In the genomic region with DNA sequence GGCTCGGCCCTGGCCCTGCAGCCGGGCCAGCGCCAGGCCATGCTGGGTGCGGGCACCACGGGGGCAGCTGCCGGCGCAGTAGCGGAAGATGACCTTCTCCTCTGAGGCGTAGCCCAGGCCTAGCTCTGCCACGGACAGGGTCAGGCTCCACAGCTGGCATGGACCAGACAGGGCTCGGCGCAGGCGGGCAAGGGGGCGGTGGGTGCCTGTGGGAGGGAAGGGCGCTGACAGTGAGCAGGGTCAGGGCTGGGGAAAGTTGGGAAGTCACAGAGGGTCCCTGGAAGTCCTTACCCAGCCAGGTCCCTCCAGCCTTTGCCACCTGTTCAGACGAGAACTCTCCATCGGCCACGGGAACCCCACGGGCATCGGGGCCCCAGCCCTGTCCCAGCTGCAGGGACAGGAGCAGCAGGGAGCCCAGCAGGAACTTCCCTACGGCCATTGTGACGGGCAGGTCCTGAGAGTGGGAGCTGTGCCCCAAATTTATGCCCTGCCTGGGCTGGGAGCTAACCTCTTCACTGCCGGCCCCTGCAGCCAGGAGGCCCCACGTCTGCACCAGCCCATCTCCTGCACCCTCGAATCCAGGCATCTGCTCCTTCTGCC, we compare ENCODE assay signal across 1 cellular context.
TF ChIP-seq lines count a peak whose summit lies in the region.

A gene with protein sequence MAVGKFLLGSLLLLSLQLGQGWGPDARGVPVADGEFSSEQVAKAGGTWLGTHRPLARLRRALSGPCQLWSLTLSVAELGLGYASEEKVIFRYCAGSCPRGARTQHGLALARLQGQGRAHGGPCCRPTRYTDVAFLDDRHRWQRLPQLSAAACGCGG (minus strand): TSS at position 523 of the 600 bp plus-strand sequence. CDS start 84 bp downstream, at position 439.

TF ChIP-seq in GM23338, 12 proteins besides CTCF, POLR2A, EP300 and RAD21:
- TF ChIP-seq, protein P1, sequence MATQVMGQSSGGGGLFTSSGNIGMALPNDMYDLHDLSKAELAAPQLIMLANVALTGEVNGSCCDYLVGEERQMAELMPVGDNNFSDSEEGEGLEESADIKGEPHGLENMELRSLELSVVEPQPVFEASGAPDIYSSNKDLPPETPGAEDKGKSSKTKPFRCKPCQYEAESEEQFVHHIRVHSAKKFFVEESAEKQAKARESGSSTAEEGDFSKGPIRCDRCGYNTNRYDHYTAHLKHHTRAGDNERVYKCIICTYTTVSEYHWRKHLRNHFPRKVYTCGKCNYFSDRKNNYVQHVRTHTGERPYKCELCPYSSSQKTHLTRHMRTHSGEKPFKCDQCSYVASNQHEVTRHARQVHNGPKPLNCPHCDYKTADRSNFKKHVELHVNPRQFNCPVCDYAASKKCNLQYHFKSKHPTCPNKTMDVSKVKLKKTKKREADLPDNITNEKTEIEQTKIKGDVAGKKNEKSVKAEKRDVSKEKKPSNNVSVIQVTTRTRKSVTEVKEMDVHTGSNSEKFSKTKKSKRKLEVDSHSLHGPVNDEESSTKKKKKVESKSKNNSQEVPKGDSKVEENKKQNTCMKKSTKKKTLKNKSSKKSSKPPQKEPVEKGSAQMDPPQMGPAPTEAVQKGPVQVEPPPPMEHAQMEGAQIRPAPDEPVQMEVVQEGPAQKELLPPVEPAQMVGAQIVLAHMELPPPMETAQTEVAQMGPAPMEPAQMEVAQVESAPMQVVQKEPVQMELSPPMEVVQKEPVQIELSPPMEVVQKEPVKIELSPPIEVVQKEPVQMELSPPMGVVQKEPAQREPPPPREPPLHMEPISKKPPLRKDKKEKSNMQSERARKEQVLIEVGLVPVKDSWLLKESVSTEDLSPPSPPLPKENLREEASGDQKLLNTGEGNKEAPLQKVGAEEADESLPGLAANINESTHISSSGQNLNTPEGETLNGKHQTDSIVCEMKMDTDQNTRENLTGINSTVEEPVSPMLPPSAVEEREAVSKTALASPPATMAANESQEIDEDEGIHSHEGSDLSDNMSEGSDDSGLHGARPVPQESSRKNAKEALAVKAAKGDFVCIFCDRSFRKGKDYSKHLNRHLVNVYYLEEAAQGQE (IDR thresholded peaks at IDR 0.05; ENCODE audit: unreplicated experiment): no peak
- no peak for TF ChIP-seq ZNF331 (CRISPR knock-in tag; IDR thresholded peaks at IDR 0.05; ENCODE audit: low read depth)
- no peak for TF ChIP-seq EZH2phosphoT487 (IDR thresholded peaks at IDR 0.05; ENCODE audit: unreplicated experiment)
- TF ChIP-seq, protein P2, sequence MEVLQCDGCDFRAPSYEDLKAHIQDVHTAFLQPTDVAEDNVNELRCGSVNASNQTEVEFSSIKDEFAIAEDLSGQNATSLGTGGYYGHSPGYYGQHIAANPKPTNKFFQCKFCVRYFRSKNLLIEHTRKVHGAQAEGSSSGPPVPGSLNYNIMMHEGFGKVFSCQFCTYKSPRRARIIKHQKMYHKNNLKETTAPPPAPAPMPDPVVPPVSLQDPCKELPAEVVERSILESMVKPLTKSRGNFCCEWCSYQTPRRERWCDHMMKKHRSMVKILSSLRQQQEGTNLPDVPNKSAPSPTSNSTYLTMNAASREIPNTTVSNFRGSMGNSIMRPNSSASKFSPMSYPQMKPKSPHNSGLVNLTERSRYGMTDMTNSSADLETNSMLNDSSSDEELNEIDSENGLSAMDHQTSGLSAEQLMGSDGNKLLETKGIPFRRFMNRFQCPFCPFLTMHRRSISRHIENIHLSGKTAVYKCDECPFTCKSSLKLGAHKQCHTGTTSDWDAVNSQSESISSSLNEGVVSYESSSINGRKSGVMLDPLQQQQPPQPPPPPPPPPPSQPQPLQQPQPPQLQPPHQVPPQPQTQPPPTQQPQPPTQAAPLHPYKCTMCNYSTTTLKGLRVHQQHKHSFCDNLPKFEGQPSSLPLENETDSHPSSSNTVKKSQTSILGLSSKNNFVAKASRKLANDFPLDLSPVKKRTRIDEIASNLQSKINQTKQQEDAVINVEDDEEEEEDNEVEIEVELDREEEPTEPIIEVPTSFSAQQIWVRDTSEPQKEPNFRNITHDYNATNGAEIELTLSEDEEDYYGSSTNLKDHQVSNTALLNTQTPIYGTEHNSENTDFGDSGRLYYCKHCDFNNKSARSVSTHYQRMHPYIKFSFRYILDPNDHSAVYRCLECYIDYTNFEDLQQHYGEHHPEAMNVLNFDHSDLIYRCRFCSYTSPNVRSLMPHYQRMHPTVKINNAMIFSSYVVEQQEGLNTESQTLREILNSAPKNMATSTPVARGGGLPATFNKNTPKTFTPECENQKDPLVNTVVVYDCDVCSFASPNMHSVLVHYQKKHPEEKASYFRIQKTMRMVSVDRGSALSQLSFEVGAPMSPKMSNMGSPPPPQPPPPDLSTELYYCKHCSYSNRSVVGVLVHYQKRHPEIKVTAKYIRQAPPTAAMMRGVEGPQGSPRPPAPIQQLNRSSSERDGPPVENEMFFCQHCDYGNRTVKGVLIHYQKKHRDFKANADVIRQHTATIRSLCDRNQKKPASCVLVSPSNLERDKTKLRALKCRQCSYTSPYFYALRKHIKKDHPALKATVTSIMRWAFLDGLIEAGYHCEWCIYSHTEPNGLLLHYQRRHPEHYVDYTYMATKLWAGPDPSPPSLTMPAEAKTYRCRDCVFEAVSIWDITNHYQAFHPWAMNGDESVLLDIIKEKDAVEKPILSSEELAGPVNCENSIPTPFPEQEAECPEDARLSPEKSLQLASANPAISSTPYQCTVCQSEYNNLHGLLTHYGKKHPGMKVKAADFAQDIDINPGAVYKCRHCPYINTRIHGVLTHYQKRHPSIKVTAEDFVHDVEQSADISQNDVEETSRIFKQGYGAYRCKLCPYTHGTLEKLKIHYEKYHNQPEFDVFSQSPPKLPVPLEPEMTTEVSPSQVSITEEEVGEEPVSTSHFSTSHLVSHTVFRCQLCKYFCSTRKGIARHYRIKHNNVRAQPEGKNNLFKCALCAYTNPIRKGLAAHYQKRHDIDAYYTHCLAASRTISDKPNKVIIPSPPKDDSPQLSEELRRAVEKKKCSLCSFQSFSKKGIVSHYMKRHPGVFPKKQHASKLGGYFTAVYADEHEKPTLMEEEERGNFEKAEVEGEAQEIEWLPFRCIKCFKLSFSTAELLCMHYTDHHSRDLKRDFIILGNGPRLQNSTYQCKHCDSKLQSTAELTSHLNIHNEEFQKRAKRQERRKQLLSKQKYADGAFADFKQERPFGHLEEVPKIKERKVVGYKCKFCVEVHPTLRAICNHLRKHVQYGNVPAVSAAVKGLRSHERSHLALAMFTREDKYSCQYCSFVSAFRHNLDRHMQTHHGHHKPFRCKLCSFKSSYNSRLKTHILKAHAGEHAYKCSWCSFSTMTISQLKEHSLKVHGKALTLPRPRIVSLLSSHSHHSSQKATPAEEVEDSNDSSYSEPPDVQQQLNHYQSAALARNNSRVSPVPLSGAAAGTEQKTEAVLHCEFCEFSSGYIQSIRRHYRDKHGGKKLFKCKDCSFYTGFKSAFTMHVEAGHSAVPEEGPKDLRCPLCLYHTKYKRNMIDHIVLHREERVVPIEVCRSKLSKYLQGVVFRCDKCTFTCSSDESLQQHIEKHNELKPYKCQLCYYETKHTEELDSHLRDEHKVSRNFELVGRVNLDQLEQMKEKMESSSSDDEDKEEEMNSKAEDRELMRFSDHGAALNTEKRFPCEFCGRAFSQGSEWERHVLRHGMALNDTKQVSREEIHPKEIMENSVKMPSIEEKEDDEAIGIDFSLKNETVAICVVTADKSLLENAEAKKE (CRISPR knock-in tag; IDR thresholded peaks at IDR 0.05): no peak
- no peak for TF ChIP-seq NANOG (IDR thresholded peaks at IDR 0.05; ENCODE audit: borderline replicate concordance)
- TF ChIP-seq, protein P3, sequence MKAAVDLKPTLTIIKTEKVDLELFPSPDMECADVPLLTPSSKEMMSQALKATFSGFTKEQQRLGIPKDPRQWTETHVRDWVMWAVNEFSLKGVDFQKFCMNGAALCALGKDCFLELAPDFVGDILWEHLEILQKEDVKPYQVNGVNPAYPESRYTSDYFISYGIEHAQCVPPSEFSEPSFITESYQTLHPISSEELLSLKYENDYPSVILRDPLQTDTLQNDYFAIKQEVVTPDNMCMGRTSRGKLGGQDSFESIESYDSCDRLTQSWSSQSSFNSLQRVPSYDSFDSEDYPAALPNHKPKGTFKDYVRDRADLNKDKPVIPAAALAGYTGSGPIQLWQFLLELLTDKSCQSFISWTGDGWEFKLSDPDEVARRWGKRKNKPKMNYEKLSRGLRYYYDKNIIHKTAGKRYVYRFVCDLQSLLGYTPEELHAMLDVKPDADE (IDR thresholded peaks at IDR 0.05): no peak
- TF ChIP-seq EZH2 (IDR thresholded peaks at IDR 0.05; ENCODE audit: low read depth, unreplicated experiment): no peak
- no peak for TF ChIP-seq ZNF114 (CRISPR knock-in tag; IDR thresholded peaks at IDR 0.05)
- no peak for TF ChIP-seq STAT1 (IDR thresholded peaks at IDR 0.05; ENCODE audit: unreplicated experiment)
- no peak for TF ChIP-seq JUNB (IDR thresholded peaks at IDR 0.05; ENCODE audit: unreplicated experiment)
- TF ChIP-seq POLR2AphosphoS5 (IDR thresholded peaks at IDR 0.05; ENCODE audit: low read depth): no peak
- TF ChIP-seq CREB1 (CRISPR knock-in tag; IDR thresholded peaks at IDR 0.05; ENCODE audit: low read depth): no peak
